Comparison of ENCODE assay signal across 9 cellular contexts in genomic region chr19:42059196-42059595, GRCh38. TPM values are rescaled to one million over a fixed set of nuclear protein-coding genes. Genes with fewer than 3 reads are reported as not detected.
"Had no signal": no experiment of that assay in that cellular context is flagged by ENCODE, and none has a peak within 500 bp of the region (broad histone marks: within the 10 kb centered on the region; RNA-seq: fewer than 3 reads in every experiment).

No MANE protein-coding gene starts in this region.

- FAIRE-seq: HepG2, HTR-8/SVneo, K562 had no signal

- H3K27ac ChIP-seq: HL-60 had no signal

- H3K36me3 Mint-ChIP-seq: IgD-negative memory B cell had no signal

- DNase-seq: IMR-90, KBM-7 had no signal

- H3K4me3 Mint-ChIP-seq: IgD-negative memory B cell had no signal

- H3K4me3 ChIP-seq: K562 had no signal

- H3K4me1 Mint-ChIP-seq: IgD-negative memory B cell had no signal

- H3K9me3 Mint-ChIP-seq: IgD-negative memory B cell had no signal

RNA-seq across cellular contexts. Expression of gene GRIK5, which starts 10.8 kb away (rescaled TPM):
- total RNA-seq: HepG2, HT-29, HT1080, IMR-90 had no signal
- polyA plus RNA-seq: HepG2, IgD-negative memory B cell had no signal
